ENCODE assay signal across 16 cellular contexts in genomic region chr3:83559082-83559481, GRCh38.
A peak's percentile ranks its signal among the peaks of the same experiment; 100 is the strongest.
DNase-seq lines count a peak whose midpoint lies in the region; ATAC-seq and TF ChIP-seq lines count a peak whose summit lies in the region.
"Had no signal": no experiment of that assay in that cellular context is flagged by ENCODE, and none has a peak within 500 bp of the region (broad histone marks: within the 10 kb centered on the region; RNA-seq: fewer than 3 reads in every experiment).

No MANE protein-coding gene starts in this region.

- no peaks in the 10 kb centered on the region for H3K36me3 ChIP-seq in brain microvascular endothelial cell (replicated peaks)
- H3K36me3 ChIP-seq: MG63 had no signal

- DNase-seq in NOMO-1 (lab: John Stamatoyannopoulos, UW; ENCODE audit: unreplicated experiment in 2 of 2) (peak; percentile 31 to 69), SIG-M5 (lab: John Stamatoyannopoulos, UW) (peak; percentile 32), NCI-H69 (lab: John Stamatoyannopoulos, UW) (no peak), NCI-H748 treated with DMSO at 0.1 percent for 48 hours (lab: John Stamatoyannopoulos, UW) (no peak), brain microvascular endothelial cell (no peak)
- DNase-seq: CD4-positive, CD25-positive, alpha-beta regulatory T cell; DMS79 treated with DMSO at 0.1 percent for 48 hours; Kasumi-1; MG63; NCI-H1105; NCI-H2029 treated with DMSO at 0.1 percent for 48 hours; NCI-H226; NCI-H510A treated with DMSO at 0.1 percent for 48 hours had no signal

- peak; percentile 50 for ATAC-seq in GM21717 (IDR thresholded peaks at IDR 0.05; ENCODE audit: unreplicated experiment)
- ATAC-seq in GM19023 (IDR thresholded peaks at IDR 0.05; ENCODE audit: unreplicated experiment): no peak
- ATAC-seq: Right ventricle myocardium inferior had no signal

- H3K27ac ChIP-seq in brain microvascular endothelial cell: no peak overlapping the region

- no peaks in the 10 kb centered on the region for H3K27me3 ChIP-seq in brain microvascular endothelial cell (replicated peaks)
- H3K27me3 ChIP-seq: MG63 had no signal

- TF ChIP-seq CTCF in brain microvascular endothelial cell (IDR thresholded peaks at IDR 0.05; ENCODE audit: low read depth, low read length, missing control alignments): no peak

- H3K4me3 ChIP-seq in brain microvascular endothelial cell (ENCODE audit: low read depth, low read length): no peak overlapping the region
- H3K4me3 ChIP-seq: MG63 had no signal

- in situ Hi-C loops in brain microvascular endothelial cell (cut with HindIII; ENCODE audit: low pct_ligation_motif_present, low sequenced_read_pairs): no loop called here

Comparison
In these comparisons a context has a peak if more than half of its experiments do, and no peak if none do; other contexts are left out.
1. DNase-seq: peak in NOMO-1 (2 of 2) and SIG-M5 (single experiment); none in NCI-H69 (single experiment), NCI-H748 treated with DMSO at 0.1 percent for 48 hours (single experiment) and brain microvascular endothelial cell (single experiment).